Comparison of ENCODE assay signal across 16 cellular contexts in the genomic region with DNA sequence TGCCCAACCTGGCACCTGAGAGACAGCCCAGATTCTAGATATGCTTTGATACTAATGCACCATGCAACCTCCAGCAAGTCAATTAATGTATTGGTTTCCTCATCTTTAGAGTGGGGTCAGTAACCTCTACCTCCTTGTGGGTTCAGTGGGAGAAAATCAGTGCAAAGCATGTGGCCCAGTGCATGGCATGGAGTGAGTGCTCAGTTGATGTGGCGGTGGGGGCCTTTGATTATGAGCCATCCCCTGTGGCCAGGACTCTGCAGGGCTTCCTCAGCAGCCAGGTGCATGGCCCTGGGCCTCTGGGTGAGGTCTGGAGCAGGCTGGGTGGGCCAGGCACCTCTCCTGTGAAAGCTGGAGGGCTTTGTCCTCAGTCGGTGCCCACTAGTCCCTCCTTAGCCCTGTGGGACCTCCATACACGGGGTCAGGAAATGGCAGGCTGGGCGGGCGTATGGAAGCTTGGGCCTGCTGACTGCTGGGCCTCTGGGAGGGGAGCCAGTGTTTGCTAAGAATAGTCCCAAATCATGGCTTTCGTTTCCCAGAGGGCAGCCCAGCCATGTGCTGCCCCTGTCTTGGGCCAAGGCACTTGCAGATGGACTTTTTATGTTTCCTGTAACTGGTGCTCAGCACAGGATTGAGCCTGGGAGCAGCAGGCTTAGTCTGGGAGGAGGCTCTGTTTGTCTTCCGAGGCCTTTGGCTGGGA. TPM values are rescaled to one million over a fixed set of nuclear protein-coding genes. Genes with fewer than 3 reads are reported as not detected.
DNase-seq lines count a peak whose midpoint lies in the region; ATAC-seq, FAIRE-seq and TF ChIP-seq lines count a peak whose summit lies in the region.
"Had no signal": no experiment of that assay in that cellular context is flagged by ENCODE, and none has a peak within 500 bp of the region (broad histone marks: within the 10 kb centered on the region; RNA-seq: fewer than 3 reads in every experiment).

No MANE protein-coding gene starts in this region.

- H3K9me3 ChIP-seq in liver (ENCODE audit: control insufficient read depth in 4 of 4, low read length in 3 of 4) (no peaks in the 10 kb centered on the region), HepG2 (ENCODE audit: low read length) (no peaks in the 10 kb centered on the region)
- H3K9me3 ChIP-seq: Caco-2 had no signal

- no peak for DNase-seq in HepG2 (ENCODE audit: low spot score)
- peak; percentile 81 for DNase-seq in left ventricle myocardium superior
- DNase-seq in posterior vena cava (ENCODE audit: low spot score) = peak; percentile 87
- DNase-seq in stimulated activated CD4-positive, alpha-beta T cell treated with anti-CD3 and anti-CD28 coated beads, Interleukin-2, amount 100 ng/mL, for 48 hours = no peak
- no peak for DNase-seq in NOMO-1 (lab: John Stamatoyannopoulos, UW; ENCODE audit: unreplicated experiment in 2 of 2)
- DNase-seq in GF-D8 (lab: John Stamatoyannopoulos, UW) = no peak
- no peak for DNase-seq in iPS-NIHi7 (ENCODE audit: extremely low spot score)
- DNase-seq: activated CD4-positive, CD25-positive, alpha-beta regulatory T cell; IMR-90; NCI-H187 treated with DMSO at 0.1 percent for 48 hours; stimulated activated CD4-positive, alpha-beta T cell treated with anti-CD3 and anti-CD28 coated beads, Interleukin-1b, Interleukin-23, amount 100 ng/mL, for 48 hours; stimulated activated naive CD4-positive, alpha-beta T cell treated with Interleukin-2 at 50 U/mL for 16 hours had no signal

- H3K36me3 ChIP-seq in liver (ENCODE audit: control insufficient read depth in 4 of 4, insufficient read depth in 3 of 4, low read depth in 1 of 4, low read length in 3 of 4) (no peaks in the 10 kb centered on the region), HepG2 (replicated peaks in 1 of 2; ENCODE audit: control insufficient read depth in 1 of 2, insufficient read depth in 2 of 2, low read length in 2 of 2) (no peaks in the 10 kb centered on the region)

- H3K27ac ChIP-seq in liver (ENCODE audit: low read depth in 1 of 2, low read length in 2 of 2) (no peak overlapping the region), HepG2 (ENCODE audit: extremely low read length, insufficient read depth, low read length) (no peak overlapping the region)

- H3K27me3 ChIP-seq in liver (ENCODE audit: control insufficient read depth in 4 of 4, insufficient read depth in 4 of 4, low read length in 3 of 4) = no peaks in the 10 kb centered on the region
- H3K27me3 ChIP-seq in HepG2 (ENCODE audit: control insufficient read depth in 1 of 2, insufficient read depth in 2 of 2, low read length in 2 of 2) = peaks cover 7 to 56% of the 10 kb centered on the region in 2 experiments; a peak in 4 of 5 replicates

- WGBS in liver = 72% methylated on average over 7 of the region's 7 CpGs
- 18% methylated on average over 3 of the region's 7 CpGs for WGBS in HepG2 (ENCODE audit: low lambda C conversion rate)

- H3K4me3 ChIP-seq in liver (ENCODE audit: low read depth in 1 of 3, low read length in 3 of 3) (no peak overlapping the region), HepG2 (replicated peaks in 1 of 3; ENCODE audit: insufficient read depth in 1 of 3, low read depth in 2 of 3, low read length in 3 of 3) (no peak overlapping the region)
- H3K4me3 ChIP-seq: GM23338 had no signal

- no peak for TF ChIP-seq POLR2A in HepG2 (IDR thresholded peaks at IDR 0.05; ENCODE audit: insufficient read depth in 1 of 2, low read depth in 2 of 2, low read length in 2 of 2)

- BruUV-seq in HepG2 (replicated peaks; lab: Mats Ljungman, UMichigan) = no TSS peak

- H3K4me1 ChIP-seq in liver (ENCODE audit: control insufficient read depth in 4 of 4, insufficient read depth in 4 of 4, low read length in 3 of 4) (peaks cover 0 to 28% (median 4%) of the 10 kb centered on the region in 4 donors), HepG2 (ENCODE audit: insufficient read depth, low read length) (peaks cover 15% of the 10 kb centered on the region)

- no peak for TF ChIP-seq CTCF in liver (IDR thresholded peaks at IDR 0.05; ENCODE audit: low read depth, low read length, missing input control)
- no peak for TF ChIP-seq CTCF in HepG2 (CRISPR knock-in tag; IDR thresholded peaks at IDR 0.05)

- no peaks in the 10 kb centered on the region for H3K79me2 ChIP-seq in HepG2 (ENCODE audit: insufficient read depth, low read length)

- no peak overlapping the region for H2AFZ ChIP-seq in HepG2 (ENCODE audit: low read length)
- H2AFZ ChIP-seq: GM23338 had no signal

- H3K9ac ChIP-seq in liver (ENCODE audit: low read depth in 1 of 2, low read length in 2 of 2) (no peak overlapping the region), HepG2 (ENCODE audit: insufficient read depth, low read depth, low read length) (no peak overlapping the region)

- intact Hi-C loops in HepG2 (cut with micrococcal nuclease; ENCODE audit: unreplicated experiment) = no loop called here
- intact Hi-C loops in left ventricle myocardium superior (cut with micrococcal nuclease) = no loop called here
- intact Hi-C loops in posterior vena cava (cut with DNase I) = no loop called here

- ATAC-seq in HepG2 (no peak), left ventricle myocardium superior (peak; percentile 84)
- ATAC-seq: GM23338 had no signal

- H4K20me1 ChIP-seq in HepG2 (ENCODE audit: insufficient read depth, low read length) = no peaks in the 10 kb centered on the region

- in situ Hi-C loops in HepG2 (cut with HindIII; ENCODE audit: extremely low pct_ligation_motif_present, low pct_unique_long_range_greater_than_20kb) = no loop called here

- POLR2A ChIA-PET in HepG2 (lab: Yijun Ruan, JAX) = no interaction called here

- CTCF ChIA-PET in HepG2 (lab: Yijun Ruan, JAX; ENCODE audit: low intra/inter-chr PET ratio, low total read pairs) = no interaction called here

- TF ChIP-seq RAD21 in liver (IDR thresholded peaks at IDR 0.05) = peak in 1 of 2 donors; percentile 32
- no peak for TF ChIP-seq RAD21 in HepG2 (CRISPR knock-in tag; IDR thresholded peaks at IDR 0.05)

- TF ChIP-seq EP300 in HepG2 (IDR thresholded peaks at IDR 0.05; ENCODE audit: low read depth in 2 of 2, low read length in 2 of 2) (no peak), HepG2 (CRISPR knock-in tag; IDR thresholded peaks at IDR 0.05; ENCODE audit: borderline replicate concordance) (no peak)

- no peak overlapping the region for H3K4me2 ChIP-seq in HepG2 (ENCODE audit: low read depth, low read length)
- H3K4me2 ChIP-seq: GM23338 had no signal

- no peak for FAIRE-seq in HepG2 (lab: Jason Lieb, UNC)

TF ChIP-seq in HepG2, 621 proteins besides CTCF, POLR2A, EP300 and RAD21 (continues in another document):
- no peak for TF ChIP-seq PHF8 (CRISPR knock-in tag; IDR thresholded peaks at IDR 0.05)

RNA-seq across cellular contexts. Expression of gene PALD1, which starts 3.4 kb away (rescaled TPM):
- total RNA-seq in liver = 1 to 10 TPM; 1.7 to 4.2 TPM
- polyA plus RNA-seq in liver = 1 to 10 TPM in 1 of 2 donors, under 1 TPM in 1; 0.72 to 1.1 TPM
- 0.06 and 0.07 TPM in 2 replicates for total RNA-seq in HepG2 (2016; rRNA removed; fragmentation: Illumina TruSeq; extraction: Trizol)
- not detected in 2 replicates for total RNA-seq in HepG2 (2016; cell fraction: cytosol; rRNA removed; fragmentation: Illumina TruSeq; extraction: Trizol; ENCODE audit: low read depth)
- total RNA-seq in HepG2 (2016; cell fraction: insoluble cytoplasmic fraction; rRNA removed; fragmentation: Illumina TruSeq; extraction: Trizol) = 0.04 TPM in 1 of 2 replicates, not detected in the other
- 0.03 TPM in 2 replicates for total RNA-seq in HepG2 (2016; cell fraction: membrane; rRNA removed; fragmentation: Illumina TruSeq; extraction: Trizol)
- total RNA-seq in HepG2 (2016; cell fraction: nucleus; rRNA removed; fragmentation: Illumina TruSeq; extraction: Trizol) = not detected in 2 replicates
- polyA plus RNA-seq in HepG2 (2011; rRNA removed) = 0.08 and 0.09 TPM in 2 replicates
- 0.08 TPM in 2 replicates for polyA plus RNA-seq in HepG2 (2011; cell fraction: cytosol; rRNA removed)
- polyA plus RNA-seq in HepG2 (2011; cell fraction: nucleus; rRNA removed) = 0.43 and 0.50 TPM in 2 replicates
- polyA plus RNA-seq in HepG2 (2012) = 0.11 TPM in 1 of 2 replicates, not detected in the other
- polyA plus RNA-seq in HepG2 (2016; cell fraction: cytosol; fragmentation: Illumina TruSeq; extraction: Trizol; ENCODE audit: low read depth) = not detected in 2 replicates
- not detected in 2 replicates for polyA plus RNA-seq in HepG2 (2016; cell fraction: insoluble cytoplasmic fraction; fragmentation: Illumina TruSeq; extraction: Trizol; ENCODE audit: low read depth)
- polyA plus RNA-seq in HepG2 (2016; cell fraction: membrane; fragmentation: Illumina TruSeq; extraction: Trizol; ENCODE audit: low read depth) = not detected in 2 replicates
- not detected in 2 replicates for polyA plus RNA-seq in HepG2 (2016; cell fraction: nucleus; fragmentation: Illumina TruSeq; extraction: Trizol; ENCODE audit: insufficient read depth, low read depth)
- polyA minus RNA-seq in HepG2 (2011; rRNA and poly(A)+ RNA removed; ENCODE audit: low replicate concordance) = 0.05 and 0.52 TPM in 2 replicates
- polyA minus RNA-seq in HepG2 (2011; cell fraction: cytosol; rRNA and poly(A)+ RNA removed) = not detected in 2 replicates
- 0.12 TPM in 1 of 2 replicates, not detected in the other for polyA minus RNA-seq in HepG2 (2011; cell fraction: nucleus; rRNA and poly(A)+ RNA removed)
- total RNA-seq in left ventricle myocardium superior = 5.2 TPM
- total RNA-seq in posterior vena cava = 1 to 10 TPM; 6.7 to 7.4 TPM

RNA-seq across cellular contexts. Expression of gene NODAL, which starts 40.5 kb away (rescaled TPM):
- total RNA-seq in liver (not detected), HepG2 (2016; rRNA removed; fragmentation: Illumina TruSeq; extraction: Trizol) (0.24 TPM in 1 of 2 replicates, not detected in the other), left ventricle myocardium superior (not detected), posterior vena cava (not detected)
- polyA plus RNA-seq in liver (not detected), HepG2 (2011; rRNA removed) (not detected in 2 replicates)
- total RNA-seq in HepG2 (2016; cell fraction: cytosol; rRNA removed; fragmentation: Illumina TruSeq; extraction: Trizol; ENCODE audit: low read depth) = not detected in 2 replicates
- not detected in 2 replicates for total RNA-seq in HepG2 (2016; cell fraction: insoluble cytoplasmic fraction; rRNA removed; fragmentation: Illumina TruSeq; extraction: Trizol)
- 0.17 TPM in 1 of 2 replicates, not detected in the other for total RNA-seq in HepG2 (2016; cell fraction: membrane; rRNA removed; fragmentation: Illumina TruSeq; extraction: Trizol)
- not detected in 2 replicates for total RNA-seq in HepG2 (2016; cell fraction: nucleus; rRNA removed; fragmentation: Illumina TruSeq; extraction: Trizol)
- polyA plus RNA-seq in HepG2 (2011; cell fraction: cytosol; rRNA removed) = not detected in 2 replicates
- not detected in 2 replicates for polyA plus RNA-seq in HepG2 (2011; cell fraction: nucleus; rRNA removed)
- not detected in 2 replicates for polyA plus RNA-seq in HepG2 (2012)
- not detected in 2 replicates for polyA plus RNA-seq in HepG2 (2016; cell fraction: cytosol; fragmentation: Illumina TruSeq; extraction: Trizol; ENCODE audit: low read depth)
- polyA plus RNA-seq in HepG2 (2016; cell fraction: insoluble cytoplasmic fraction; fragmentation: Illumina TruSeq; extraction: Trizol; ENCODE audit: low read depth) = not detected in 2 replicates
- not detected in 2 replicates for polyA plus RNA-seq in HepG2 (2016; cell fraction: membrane; fragmentation: Illumina TruSeq; extraction: Trizol; ENCODE audit: low read depth)
- polyA plus RNA-seq in HepG2 (2016; cell fraction: nucleus; fragmentation: Illumina TruSeq; extraction: Trizol; ENCODE audit: insufficient read depth, low read depth) = not detected in 2 replicates
- polyA minus RNA-seq in HepG2 (2011; rRNA and poly(A)+ RNA removed; ENCODE audit: low replicate concordance) = not detected in 2 replicates
- polyA minus RNA-seq in HepG2 (2011; cell fraction: cytosol; rRNA and poly(A)+ RNA removed) = not detected in 2 replicates
- polyA minus RNA-seq in HepG2 (2011; cell fraction: nucleus; rRNA and poly(A)+ RNA removed) = not detected in 2 replicates
- total RNA-seq: A172, IMR-90 had no signal
- polyA plus RNA-seq: IMR-90 had no signal

Comparison
In these comparisons a context has a peak if more than half of its experiments do, and no peak if none do; other contexts are left out.
1. DNase-seq: peak in left ventricle myocardium superior (single experiment) and posterior vena cava (single experiment); none in HepG2 (single experiment), stimulated activated CD4-positive, alpha-beta T cell treated with anti-CD3 and anti-CD28 coated beads, Interleukin-2, amount 100 ng/mL, for 48 hours (0 of 2), NOMO-1 (0 of 2), GF-D8 (single experiment) and iPS-NIHi7 (single experiment).